ENCODE assay signal across 28 cellular contexts in genomic region chr5:118366429-118366828, GRCh38.
"Had no signal": no experiment of that assay in that cellular context is flagged by ENCODE, and none has a peak within 500 bp of the region (broad histone marks: within the 10 kb centered on the region; RNA-seq: fewer than 3 reads in every experiment).

No MANE protein-coding gene starts in this region.

- H3K9me3 Mint-ChIP-seq: neural progenitor cell, type B pancreatic cell had no signal

- H3K4me3 ChIP-seq: left lung, lower lobe of right lung, neural progenitor cell, psoas muscle, right atrium auricular region, right lobe of liver, smooth muscle cell, tibial nerve, uterus had no signal

- H3K4me1 ChIP-seq: left lung, neural progenitor cell, parathyroid adenoma, psoas muscle, right atrium auricular region, right lobe of liver, tibial nerve, uterus had no signal

- H3K27me3 Mint-ChIP-seq: naive thymus-derived CD8-positive, alpha-beta T cell; stimulated activated memory B cell treated with anti-CD40 and anti-IgM and Interleukin-4, amounts not matched to agents 10 μg/mL and 1 μg/mL and 100 μg/mL, for 72 hours; stimulated activated naive CD8-positive, alpha-beta T cell treated with anti-CD3 and anti-CD28 coated beads, Interleukin-15, amount 100 ng/mL, for 72 hours; type B pancreatic cell had no signal

- H3K36me3 ChIP-seq: left lung, lower lobe of right lung, neural progenitor cell, neutrophil, right atrium auricular region, right lobe of liver, tibial nerve, uterus had no signal

- H3K4me3 Mint-ChIP-seq: immature natural killer cell; naive thymus-derived CD8-positive, alpha-beta T cell; nephron; neural progenitor cell; stimulated activated memory B cell treated with anti-CD40 and anti-IgM and Interleukin-4, amounts not matched to agents 10 μg/mL and 1 μg/mL and 100 μg/mL, for 72 hours; stimulated activated naive CD8-positive, alpha-beta T cell treated with anti-CD3 and anti-CD28 coated beads, Interleukin-15, amount 100 ng/mL, for 72 hours; type B pancreatic cell had no signal

- H3K36me3 Mint-ChIP-seq: immature natural killer cell; naive thymus-derived CD8-positive, alpha-beta T cell; neural progenitor cell; stimulated activated memory B cell treated with anti-CD40 and anti-IgM and Interleukin-4, amounts not matched to agents 10 μg/mL and 1 μg/mL and 100 μg/mL, for 72 hours; type B pancreatic cell had no signal

- H3K9me3 ChIP-seq: left lung, lower lobe of right lung, neutrophil, psoas muscle, right atrium auricular region, right lobe of liver, tibial nerve, uterus had no signal

- DNase-seq: immature natural killer cell; kidney; left colon; left lung; lower lobe of right lung; mammary epithelial cell; mesenchymal stem cell; naive thymus-derived CD8-positive, alpha-beta T cell; occipital lobe; psoas muscle; right lobe of liver; stimulated activated CD4-positive, alpha-beta T cell treated with anti-CD3 and anti-CD28 coated beads, Interleukin-1b, Interleukin-23, amount 100 ng/mL, for 48 hours; stimulated activated CD4-positive, alpha-beta T cell treated with anti-CD3 and anti-CD28 coated beads, Interleukin-2, amount 100 ng/mL, for 48 hours; stimulated activated CD4-positive, alpha-beta T cell treated with anti-CD3 and anti-CD28 coated beads, Interleukin-4, amount 100 ng/mL, for 4 hours; stimulated activated CD8-positive, alpha-beta memory T cell treated with anti-CD3 and anti-CD28 coated beads, Interleukin-4, amount 100 ng/mL, for 48 hours; stimulated activated naive CD4-positive, alpha-beta T cell treated with Interleukin-2 at 50 U/mL for 16 hours; stimulated activated naive CD8-positive, alpha-beta T cell treated with anti-CD3 and anti-CD28 coated beads, Interleukin-15, amount 100 ng/mL, for 72 hours; substantia nigra; uterus had no signal

- H3K27me3 ChIP-seq: left lung, neural progenitor cell, neutrophil, right atrium auricular region, right lobe of liver, tibial nerve, uterus had no signal

- H3K27ac Mint-ChIP-seq: immature natural killer cell; naive thymus-derived CD8-positive, alpha-beta T cell; neural progenitor cell; stimulated activated memory B cell treated with anti-CD40 and anti-IgM and Interleukin-4, amounts not matched to agents 10 μg/mL and 1 μg/mL and 100 μg/mL, for 72 hours; stimulated activated naive CD8-positive, alpha-beta T cell treated with anti-CD3 and anti-CD28 coated beads, Interleukin-15, amount 100 ng/mL, for 72 hours; type B pancreatic cell had no signal

- H3K27ac ChIP-seq: left lung, lower lobe of right lung, neural progenitor cell, neutrophil, parathyroid adenoma, psoas muscle, right atrium auricular region, right lobe of liver, tibial nerve, uterus had no signal

- H3K4me1 Mint-ChIP-seq: immature natural killer cell; naive thymus-derived CD8-positive, alpha-beta T cell; neural progenitor cell; stimulated activated memory B cell treated with anti-CD40 and anti-IgM and Interleukin-4, amounts not matched to agents 10 μg/mL and 1 μg/mL and 100 μg/mL, for 72 hours; stimulated activated naive CD8-positive, alpha-beta T cell treated with anti-CD3 and anti-CD28 coated beads, Interleukin-15, amount 100 ng/mL, for 72 hours had no signal
